Comparison of ENCODE assay signal across 29 cellular contexts in the genomic region with DNA sequence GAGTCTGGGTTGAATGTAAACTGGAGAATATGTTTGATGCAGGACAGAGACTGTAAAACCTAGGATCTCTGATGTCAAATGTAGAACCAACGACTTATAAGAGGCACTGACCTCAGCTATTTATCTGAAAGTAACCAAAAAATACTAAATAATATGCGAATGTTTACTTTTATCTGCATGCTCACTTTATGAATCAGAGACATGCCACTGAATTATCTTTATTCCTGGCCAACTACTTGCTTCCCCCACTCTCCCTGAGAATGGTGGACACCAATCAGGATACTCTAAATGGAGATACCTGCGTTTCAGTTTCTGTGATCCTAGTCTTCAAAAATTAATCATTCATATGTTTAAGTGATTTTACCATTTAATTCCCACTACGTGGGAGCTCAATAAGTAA.
"Had no signal": no experiment of that assay in that cellular context is flagged by ENCODE, and none has a peak within 500 bp of the region (broad histone marks: within the 10 kb centered on the region; RNA-seq: fewer than 3 reads in every experiment).

No MANE protein-coding gene starts in this region.

- H3K9me3 ChIP-seq: esophagus squamous epithelium, gastroesophageal sphincter, heart left ventricle, left lung, mucosa of descending colon, ovary, psoas muscle, spleen, testis, tibial artery had no signal

- H3K9me3 Mint-ChIP-seq: mesothelial cell of epicardium; nephron; stimulated activated memory B cell treated with anti-CD40 and anti-IgM and Interleukin-4, amounts not matched to agents 10 μg/mL and 1 μg/mL and 100 μg/mL, for 72 hours; type B pancreatic cell had no signal

- H3K4me1 ChIP-seq: esophagus squamous epithelium, foreskin keratinocyte, gastroesophageal sphincter, heart left ventricle, left lung, psoas muscle, spleen, testis, tibial artery had no signal

- H3K4me2 ChIP-seq: hepatocyte had no signal

- DNase-seq: effector memory CD8-positive, alpha-beta T cell; erythroblast; esophagus squamous epithelium; foreskin keratinocyte; heart left ventricle; left cardiac atrium; left lung; mesenchymal stem cell; mucosa of descending colon; naive thymus-derived CD4-positive, alpha-beta T cell; nucleus accumbens; ovary; posterior cingulate gyrus; psoas muscle; right cardiac atrium; spleen; stimulated activated CD4-positive, alpha-beta T cell treated with anti-CD3 and anti-CD28 coated beads, Interleukin-4, amount 100 ng/mL, for 4 hours; stimulated activated naive CD8-positive, alpha-beta T cell treated with anti-CD3 and anti-CD28 coated beads, Interleukin-15, Interleukin-2, amounts not matched to agents 100 U/mL and 50 U/mL, for 24 hours; substantia nigra; testis; tibial artery had no signal

- H3K27me3 Mint-ChIP-seq: effector memory CD8-positive, alpha-beta T cell; naive thymus-derived CD4-positive, alpha-beta T cell; stimulated activated memory B cell treated with anti-CD40 and anti-IgM and Interleukin-4, amounts not matched to agents 10 μg/mL and 1 μg/mL and 100 μg/mL, for 72 hours; type B pancreatic cell had no signal

- H2AFZ ChIP-seq: hepatocyte had no signal

- H3K4me3 ChIP-seq: coronary artery, esophagus squamous epithelium, gastroesophageal sphincter, heart left ventricle, hepatocyte, left lung, mucosa of descending colon, ovary, psoas muscle, skin epidermis, spleen, testis, tibial artery had no signal

- H3K27ac ChIP-seq: coronary artery, esophagus squamous epithelium, foreskin keratinocyte, gastroesophageal sphincter, heart left ventricle, hepatocyte, left lung, ovary, psoas muscle, skin epidermis, spleen, testis, tibial artery had no signal

- H3K36me3 ChIP-seq: esophagus squamous epithelium, gastroesophageal sphincter, heart left ventricle, left lung, ovary, spleen, tibial artery had no signal

- H3K27ac Mint-ChIP-seq: effector memory CD8-positive, alpha-beta T cell; naive thymus-derived CD4-positive, alpha-beta T cell; stimulated activated memory B cell treated with anti-CD40 and anti-IgM and Interleukin-4, amounts not matched to agents 10 μg/mL and 1 μg/mL and 100 μg/mL, for 72 hours; type B pancreatic cell had no signal

- H3K36me3 Mint-ChIP-seq: mesothelial cell of epicardium; naive thymus-derived CD4-positive, alpha-beta T cell; stimulated activated memory B cell treated with anti-CD40 and anti-IgM and Interleukin-4, amounts not matched to agents 10 μg/mL and 1 μg/mL and 100 μg/mL, for 72 hours; type B pancreatic cell had no signal

- H3K4me3 Mint-ChIP-seq: effector memory CD8-positive, alpha-beta T cell; mesothelial cell of epicardium; naive thymus-derived CD4-positive, alpha-beta T cell; nephron; stimulated activated memory B cell treated with anti-CD40 and anti-IgM and Interleukin-4, amounts not matched to agents 10 μg/mL and 1 μg/mL and 100 μg/mL, for 72 hours; type B pancreatic cell had no signal

- H3K4me1 Mint-ChIP-seq: naive thymus-derived CD4-positive, alpha-beta T cell; stimulated activated memory B cell treated with anti-CD40 and anti-IgM and Interleukin-4, amounts not matched to agents 10 μg/mL and 1 μg/mL and 100 μg/mL, for 72 hours had no signal

- H3K27me3 ChIP-seq: esophagus squamous epithelium, foreskin keratinocyte, gastroesophageal sphincter, heart left ventricle, hepatocyte, left lung, ovary, spleen, testis, tibial artery had no signal

- H3K79me2 ChIP-seq: hepatocyte had no signal

- ATAC-seq: effector memory CD8-positive, alpha-beta T cell; foreskin keratinocyte; gastroesophageal sphincter; heart left ventricle; left cardiac atrium; left lung; mucosa of descending colon; naive thymus-derived CD4-positive, alpha-beta T cell; psoas muscle; right cardiac atrium; stimulated activated memory B cell treated with anti-CD40 and anti-IgM and Interleukin-4, amounts not matched to agents 10 μg/mL and 1 μg/mL and 100 μg/mL, for 72 hours; stimulated activated naive CD8-positive, alpha-beta T cell treated with anti-CD3 and anti-CD28 coated beads, Interleukin-15, Interleukin-2, amounts not matched to agents 100 U/mL and 50 U/mL, for 24 hours had no signal
